1 cellular context compared by ENCODE assay signal in genomic region chr7:77536017-77536412, GRCh38.
TF ChIP-seq lines count a peak whose summit lies in the region.

No MANE protein-coding gene starts in this region.

TF ChIP-seq in WTC11, 78 proteins besides CTCF, POLR2A, EP300 and RAD21 (continued from another document):
- no peak for TF ChIP-seq IRF1 (CRISPR knock-in tag; IDR thresholded peaks at IDR 0.05)
- no peak for TF ChIP-seq CBFB (CRISPR knock-in tag; IDR thresholded peaks at IDR 0.05; ENCODE audit: low read depth)
- TF ChIP-seq ZNF317 (CRISPR knock-in tag; IDR thresholded peaks at IDR 0.05; ENCODE audit: borderline replicate concordance, low read depth): no peak
- no peak for TF ChIP-seq SMAD3 (CRISPR knock-in tag; IDR thresholded peaks at IDR 0.05; ENCODE audit: borderline replicate concordance)
- TF ChIP-seq ZMAT4 (CRISPR knock-in tag; IDR thresholded peaks at IDR 0.05): no peak
- TF ChIP-seq TEAD1 (CRISPR knock-in tag; IDR thresholded peaks at IDR 0.05): no peak
- no peak for TF ChIP-seq FOXK1 (CRISPR knock-in tag; IDR thresholded peaks at IDR 0.05)
- no peak for TF ChIP-seq ZNF121 (CRISPR knock-in tag; IDR thresholded peaks at IDR 0.05)
- TF ChIP-seq TEAD4 (CRISPR knock-in tag; IDR thresholded peaks at IDR 0.05): no peak
- no peak for TF ChIP-seq ZNF512 (CRISPR knock-in tag; IDR thresholded peaks at IDR 0.05; ENCODE audit: borderline replicate concordance)
